In genomic region chr3:43790060-43790459, GRCh38 we compare ENCODE assay signal across 16 cellular contexts.
DNase-seq lines count a peak whose midpoint lies in the region; ATAC-seq and TF ChIP-seq lines count a peak whose summit lies in the region.
"Had no signal": no experiment of that assay in that cellular context is flagged by ENCODE, and none has a peak within 500 bp of the region (broad histone marks: within the 10 kb centered on the region; RNA-seq: fewer than 3 reads in every experiment).

No MANE protein-coding gene starts in this region.

- no peak overlapping the region for H3K4ac ChIP-seq in neuronal stem cell (ENCODE audit: low read length)

- H3K9me3 ChIP-seq in esophagus muscularis mucosa (no peaks in the 10 kb centered on the region), neuronal stem cell (replicated peaks in 1 of 2; ENCODE audit: control insufficient read depth in 2 of 2, insufficient read depth in 1 of 2, low read depth in 1 of 2, low read length in 2 of 2) (no peaks in the 10 kb centered on the region)
- H3K9me3 ChIP-seq: A549 had no signal

- H2BK5ac ChIP-seq in neuronal stem cell (ENCODE audit: low read length) = no peak overlapping the region

- TF ChIP-seq POLR2A in esophagus muscularis mucosa (IDR thresholded peaks at IDR 0.05; ENCODE audit: low read depth) = no peak

- H3K27me3 ChIP-seq in esophagus muscularis mucosa = no peaks in the 10 kb centered on the region
- H3K27me3 ChIP-seq in neuronal stem cell (ENCODE audit: control insufficient read depth in 3 of 3, insufficient read depth in 3 of 3, low read depth in 1 of 3, low read length in 3 of 3) = peaks cover 0 to 11% (median 0%) of the 10 kb centered on the region in 3 experiments
- H3K27me3 ChIP-seq in foreskin keratinocyte = peaks cover 7% of the 10 kb centered on the region

- no peak overlapping the region for H4K91ac ChIP-seq in neuronal stem cell (ENCODE audit: low read depth, low read length, poor library complexity)

- peak overlapping the region; percentile 15 for H3K18ac ChIP-seq in neuronal stem cell (ENCODE audit: low read length)

- DNase-seq in activated CD8-positive, alpha-beta memory T cell treated with anti-CD3 and anti-CD28 coated beads, Interleukin-2, amount 50 U/mL, for 48 hours = peak; percentile 38
- DNase-seq in activated CD8-positive, alpha-beta memory T cell treated with anti-CD3 and anti-CD28 coated beads, Interleukin-2, amount 50 U/mL, for 4 hours = no peak
- DNase-seq in esophagus muscularis mucosa (ENCODE audit: extremely low spot score) = peak; percentile 87
- no peak for DNase-seq in neuronal stem cell (ENCODE audit: low spot score)
- DNase-seq in NCI-H524 (lab: John Stamatoyannopoulos, UW) = no peak
- no peak for DNase-seq in activated naive CD4-positive, alpha-beta T cell (lab: John Stamatoyannopoulos, UW)
- DNase-seq in foreskin keratinocyte = no peak
- DNase-seq: AML-193, Calu3, DMS79 treated with DMSO at 0.1 percent for 48 hours, GF-D8, HCEC 1CT had no signal

- intact Hi-C loops in esophagus muscularis mucosa (cut with DNase I) = no loop called here

- TF ChIP-seq CTCF in esophagus muscularis mucosa (IDR thresholded peaks at IDR 0.05) (no peak), foreskin keratinocyte (conservative IDR thresholded peaks at IDR 0.05) (no peak)

- WGBS in esophagus muscularis mucosa = 67% methylated on average over 5 of the region's 5 CpGs
- no CpG with 5 or more reads among the region's 5 CpGs for WGBS in neuronal stem cell (ENCODE audit: extremely low coverage in 2 of 2, insufficient read length in 2 of 2, insufficient replicate concordance in 1 of 2), 2 donors

- H2AFZ ChIP-seq in neuronal stem cell (ENCODE audit: low read length) = no peak overlapping the region

- TF ChIP-seq EP300 in esophagus muscularis mucosa (IDR thresholded peaks at IDR 0.05) = no peak

- H3K23ac ChIP-seq in neuronal stem cell (ENCODE audit: low read depth, low read length, poor library complexity) = no peak overlapping the region

- H4K8ac ChIP-seq in neuronal stem cell (ENCODE audit: low read depth, low read length) = no peak overlapping the region

- H3K79me1 ChIP-seq in neuronal stem cell (ENCODE audit: low read depth, low read length) = no peaks in the 10 kb centered on the region

- H3K4me3 ChIP-seq in esophagus muscularis mucosa = no peak overlapping the region
- no peak overlapping the region for H3K4me3 ChIP-seq in neuronal stem cell (ENCODE audit: low read length in 2 of 2)
- H3K4me3 ChIP-seq: A549 had no signal

- no peak overlapping the region for H2BK120ac ChIP-seq in neuronal stem cell (ENCODE audit: low read depth, low read length)

- no peak overlapping the region for H2AK5ac ChIP-seq in neuronal stem cell (ENCODE audit: low read depth, low read length)

- H3K4me1 ChIP-seq in esophagus muscularis mucosa (no peaks in the 10 kb centered on the region), neuronal stem cell (ENCODE audit: control insufficient read depth in 2 of 2, insufficient read depth in 1 of 2, low read depth in 1 of 2, low read length in 2 of 2) (peaks cover 0 to 3% of the 10 kb centered on the region in 2 donors), foreskin keratinocyte (peaks cover 9% of the 10 kb centered on the region)

- no peak for ATAC-seq in foreskin keratinocyte
- ATAC-seq: A549; CD8-positive, alpha-beta T cell had no signal

- H2BK15ac ChIP-seq in neuronal stem cell (ENCODE audit: low read length) = no peak overlapping the region

- H3K14ac ChIP-seq in neuronal stem cell (ENCODE audit: low read length) = no peak overlapping the region

- H3K36me3 ChIP-seq in esophagus muscularis mucosa (no peaks in the 10 kb centered on the region), neuronal stem cell (replicated peaks in 1 of 2; ENCODE audit: control insufficient read depth in 2 of 2, insufficient read depth in 2 of 2, low read length in 2 of 2) (no peaks in the 10 kb centered on the region)

- no peak overlapping the region for H3K4me2 ChIP-seq in neuronal stem cell (ENCODE audit: insufficient read depth, low read length, poor library complexity, severe bottlenecking)
- H3K4me2 ChIP-seq: A549 had no signal

- H3K27ac ChIP-seq in esophagus muscularis mucosa (replicated peaks in 1 of 4) = no peak overlapping the region
- H3K27ac ChIP-seq in neuronal stem cell (replicated peaks; ENCODE audit: low read length) = no peak overlapping the region
- H3K27ac ChIP-seq in foreskin keratinocyte = no peak overlapping the region
- H3K27ac ChIP-seq: 22Rv1, A549, HL-60 had no signal

- no peak overlapping the region for H2BK12ac ChIP-seq in neuronal stem cell (ENCODE audit: low read length)

- no peak overlapping the region for H3K9ac ChIP-seq in neuronal stem cell (ENCODE audit: low read depth, low read length, poor library complexity)

Comparison
In these comparisons a context has a peak if more than half of its experiments do, and no peak if none do; other contexts are left out.
1. DNase-seq: peak in activated CD8-positive, alpha-beta memory T cell treated with anti-CD3 and anti-CD28 coated beads, Interleukin-2, amount 50 U/mL, for 48 hours (single experiment) and esophagus muscularis mucosa (single experiment); none in activated CD8-positive, alpha-beta memory T cell treated with anti-CD3 and anti-CD28 coated beads, Interleukin-2, amount 50 U/mL, for 4 hours (single experiment), neuronal stem cell (single experiment), NCI-H524 (0 of 2), activated naive CD4-positive, alpha-beta T cell (0 of 4) and foreskin keratinocyte (0 of 2).